ENCODE assay signal across 18 cellular contexts in genomic region chr1:230600111-230601000, GRCh38. TPM values are rescaled to one million over a fixed set of nuclear protein-coding genes. Genes with fewer than 3 reads are reported as not detected.
DNase-seq lines count a peak whose midpoint lies in the region; ATAC-seq, FAIRE-seq and TF ChIP-seq lines count a peak whose summit lies in the region.
"Had no signal": no experiment of that assay in that cellular context is flagged by ENCODE, and none has a peak within 500 bp of the region (broad histone marks: within the 10 kb centered on the region; RNA-seq: fewer than 3 reads in every experiment).

No MANE protein-coding gene starts in this region.

- H3K4me3 ChIP-seq in HUES6 (ENCODE audit: low read depth, low read length) = peak overlapping the region; percentile 36; the same call in 1 of the 2 replicates
- no peak overlapping the region for H3K4me3 ChIP-seq in bronchial epithelial cell (ENCODE audit: low read depth, low read length)
- peak overlapping the region; percentile 19 for H3K4me3 ChIP-seq in iPS-20b (ENCODE audit: low read length)
- no peak overlapping the region for H3K4me3 ChIP-seq in small intestine (ENCODE audit: low read depth in 1 of 2, low read length in 2 of 2)
- H3K4me3 ChIP-seq: SK-N-MC had no signal

- H3K27ac ChIP-seq in HUES6 (ENCODE audit: low read depth, low read length) = peak overlapping the region; percentile 96
- peak overlapping the region; percentile 82 for H3K27ac ChIP-seq in iPS-20b (ENCODE audit: low read length)
- H3K27ac ChIP-seq in small intestine (ENCODE audit: low read depth in 1 of 2, low read length in 1 of 2) = no peak overlapping the region
- H3K27ac ChIP-seq: KMS-11, SK-N-MC had no signal

- no peak for TF ChIP-seq CTCF in bronchial epithelial cell (IDR thresholded peaks at IDR 0.05; ENCODE audit: insufficient read depth, low read length, severe bottlenecking)

- DNase-seq in bronchial epithelial cell (ENCODE audit: low read depth) = peak; percentile 44
- peak; percentile 20 for DNase-seq in small intestine
- DNase-seq in retina = no peak
- no peak for DNase-seq in HuH-7.5 (ENCODE audit: low spot score)
- DNase-seq: EL, HCEC 1CT, NCI-H1048, NCI-H1436 treated with DMSO at 0.1 percent for 48 hours, NCI-H2029 treated with DMSO at 0.1 percent for 48 hours, NCI-H2171 treated with DMSO at 0.1 percent for 48 hours had no signal

- FAIRE-seq in bronchial epithelial cell (lab: Jason Lieb, UNC) (no peak), small intestine (lab: Jason Lieb, UNC) (no peak)
- FAIRE-seq: HepG2 had no signal

- H3K9ac ChIP-seq in HUES6 (ENCODE audit: low read length) (peak overlapping the region; percentile 75), iPS-20b (ENCODE audit: low read depth, low read length) (peak overlapping the region; percentile 49; the same call in 1 of the 2 replicates)
- H3K9ac ChIP-seq: KMS-11 had no signal

- 81 to 87% (median 82%) methylated on average over 4 of the region's 4 CpGs for WGBS in small intestine, 3 donors

- no peak for ATAC-seq in GM19395 (IDR thresholded peaks at IDR 0.05; ENCODE audit: unreplicated experiment)
- ATAC-seq: HepG2, Panc1, Right ventricle myocardium inferior had no signal

- H3K36me3 ChIP-seq in HUES6 (ENCODE audit: control insufficient read depth, insufficient read depth, low read length) = peaks cover 6% of the 10 kb centered on the region; the same call in 1 of the 2 replicates
- H3K36me3 ChIP-seq in bronchial epithelial cell (ENCODE audit: control insufficient read depth, insufficient read depth, low read length) = no peaks in the 10 kb centered on the region
- H3K36me3 ChIP-seq in iPS-20b (ENCODE audit: insufficient read depth, low read depth, low read length) = 0 out of 2 replicates have a peak, but pooled peaks cover 5% of the 10 kb centered on the region
- H3K36me3 ChIP-seq in small intestine (ENCODE audit: control insufficient read depth in 2 of 2, insufficient read depth in 2 of 2, low read length in 2 of 2) = no peaks in the 10 kb centered on the region

- no peaks in the 10 kb centered on the region for H3K27me3 ChIP-seq in HUES6 (ENCODE audit: control insufficient read depth, insufficient read depth, low read length)
- peaks cover 4% of the 10 kb centered on the region for H3K27me3 ChIP-seq in bronchial epithelial cell (ENCODE audit: control insufficient read depth, insufficient read depth, low read length)
- no peaks in the 10 kb centered on the region for H3K27me3 ChIP-seq in iPS-20b (ENCODE audit: insufficient read depth, low read length)
- peaks cover 0 to 2% of the 10 kb centered on the region in 2 donors for H3K27me3 ChIP-seq in small intestine (ENCODE audit: control insufficient read depth in 2 of 2, insufficient read depth in 2 of 2, low read length in 2 of 2)

- peaks cover 25% of the 10 kb centered on the region for H3K9me3 ChIP-seq in HUES6 (ENCODE audit: control insufficient read depth, insufficient read depth, low read depth, low read length)
- peaks cover 23% of the 10 kb centered on the region for H3K9me3 ChIP-seq in iPS-20b (ENCODE audit: insufficient read depth, low read depth, low read length)
- H3K9me3 ChIP-seq in small intestine (ENCODE audit: control insufficient read depth, low read depth) = no peaks in the 10 kb centered on the region

- peaks cover 12% of the 10 kb centered on the region; the same call in 1 of the 2 replicates for H3K4me1 ChIP-seq in HUES6 (ENCODE audit: control insufficient read depth, insufficient read depth, low read length)
- H3K4me1 ChIP-seq in iPS-20b (ENCODE audit: insufficient read depth, low read length) = peaks cover 6% of the 10 kb centered on the region; the same call in 1 of the 2 replicates
- no peaks in the 10 kb centered on the region for H3K4me1 ChIP-seq in small intestine (ENCODE audit: control insufficient read depth in 2 of 2, insufficient read depth in 1 of 2, low read depth in 1 of 2, low read length in 1 of 2)

RNA-seq across cellular contexts. Expression of gene COG2, which starts 41.9 kb away (rescaled TPM):
- 16.8 and 17.9 TPM in 2 replicates for total RNA-seq in bronchial epithelial cell
- polyA plus RNA-seq in small intestine = 10 to 100 TPM; 16.2 to 17.4 (median 17.1) TPM

Comparison
In these comparisons a context has a peak if more than half of its experiments do, and no peak if none do; other contexts are left out.
1. H3K27ac ChIP-seq: peak in HUES6 (single experiment) and iPS-20b (single experiment); none in small intestine (0 of 2).
2. H3K4me3 ChIP-seq: peak in HUES6 (single experiment) and iPS-20b (single experiment); none in bronchial epithelial cell (single experiment) and small intestine (0 of 2).
3. DNase-seq: peak in bronchial epithelial cell (single experiment) and small intestine (single experiment); none in retina (single experiment) and HuH-7.5 (single experiment).